In the genomic region with DNA sequence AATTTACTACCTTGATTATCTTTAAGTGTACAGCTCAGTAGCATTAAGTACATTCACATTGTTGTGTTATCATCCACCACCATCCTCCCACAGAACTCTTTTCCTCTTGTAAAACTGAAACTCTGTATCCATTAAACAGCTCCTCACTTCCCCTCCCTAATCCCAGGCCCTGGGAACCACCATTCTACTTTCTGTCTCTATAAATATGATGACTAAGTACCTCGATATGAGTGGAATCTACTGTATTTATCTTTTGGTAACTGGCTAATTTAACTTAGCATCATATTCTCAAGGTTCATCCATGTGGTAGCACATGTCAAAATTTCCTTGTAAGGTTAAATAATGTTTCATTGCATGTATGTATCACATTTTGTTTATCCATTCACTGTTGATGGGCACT, we compare ENCODE assay signal across 19 cellular contexts. TPM values are rescaled to one million over a fixed set of nuclear protein-coding genes. Genes with fewer than 3 reads are reported as not detected.
DNase-seq lines count a peak whose midpoint lies in the region; ATAC-seq, FAIRE-seq and TF ChIP-seq lines count a peak whose summit lies in the region.
"Had no signal": no experiment of that assay in that cellular context is flagged by ENCODE, and none has a peak within 500 bp of the region (broad histone marks: within the 10 kb centered on the region; RNA-seq: fewer than 3 reads in every experiment).

No MANE protein-coding gene starts in this region.

- H3K4me1 Mint-ChIP-seq in activated T-helper 17 cell treated with anti-CD3 and anti-CD28 coated beads, Interleukin-2, amount 50 U/mL, for 72 hours: peaks cover 31% of the 10 kb centered on the region
- H3K4me1 Mint-ChIP-seq: B cell, neural crest cell had no signal

- intact Hi-C loops in thyroid gland (cut with DNase I): no loop called here

- H3K4me1 ChIP-seq in thyroid gland: no peaks in the 10 kb centered on the region
- H3K4me1 ChIP-seq: esophagus squamous epithelium, sigmoid colon had no signal

- H3K9me3 Mint-ChIP-seq in activated T-helper 17 cell treated with anti-CD3 and anti-CD28 coated beads, Interleukin-2, amount 50 U/mL, for 72 hours: no peaks in the 10 kb centered on the region
- H3K9me3 Mint-ChIP-seq: neural crest cell had no signal

- H3K27me3 ChIP-seq in thyroid gland: no peaks in the 10 kb centered on the region
- H3K27me3 ChIP-seq: esophagus squamous epithelium, sigmoid colon had no signal

- TF ChIP-seq CTCF in AG04449 (IDR thresholded peaks at IDR 0.05; ENCODE audit: insufficient read depth, low read length, missing control alignments) (no peak), fibroblast of villous mesenchyme (IDR thresholded peaks at IDR 0.05; ENCODE audit: insufficient read depth, low read depth, low read length) (no peak), thyroid gland (IDR thresholded peaks at IDR 0.05) (no peak), D721Med (IDR thresholded peaks at IDR 0.05; ENCODE audit: insufficient read depth, missing control alignments) (no peak)

- H3K4me3 ChIP-seq in AG04449 (ENCODE audit: low read depth, low read length) (no peak overlapping the region), fibroblast of villous mesenchyme (ENCODE audit: low read depth, low read length) (no peak overlapping the region), thyroid gland (replicated peaks in 1 of 3) (no peak overlapping the region)
- H3K4me3 ChIP-seq: coronary artery, esophagus squamous epithelium, sigmoid colon had no signal

- no peak for FAIRE-seq in D721Med (lab: Jason Lieb, UNC)
- FAIRE-seq: urothelium cell line had no signal

- H3K27ac Mint-ChIP-seq in activated T-helper 17 cell treated with anti-CD3 and anti-CD28 coated beads, Interleukin-2, amount 50 U/mL, for 72 hours: peak overlapping the region; percentile 20
- H3K27ac Mint-ChIP-seq: B cell had no signal

- H3K27ac ChIP-seq in thyroid gland: no peak overlapping the region
- H3K27ac ChIP-seq: coronary artery, esophagus squamous epithelium, sigmoid colon had no signal

- no peak for TF ChIP-seq POLR2A in thyroid gland (IDR thresholded peaks at IDR 0.05)

- POLR2A ChIA-PET in AG04449 (lab: Yijun Ruan, JAX): no interaction called here

- ATAC-seq in activated T-helper 17 cell treated with anti-CD3 and anti-CD28 coated beads, Interleukin-2, amount 50 U/mL, for 72 hours (replicated peaks): no peak
- no peak for ATAC-seq in GM18498 (IDR thresholded peaks at IDR 0.05; ENCODE audit: unreplicated experiment)
- ATAC-seq: stimulated activated effector memory CD8-positive, alpha-beta T cell treated with anti-CD3 and anti-CD28 coated beads, Interleukin-12 subunit alpha, Interleukin-12 subunit beta, amount 100 ng/mL, for 72 hours had no signal

- no peak overlapping the region for H3K4me3 Mint-ChIP-seq in activated T-helper 17 cell treated with anti-CD3 and anti-CD28 coated beads, Interleukin-2, amount 50 U/mL, for 72 hours
- H3K4me3 Mint-ChIP-seq: B cell; neural crest cell; stimulated activated effector memory CD8-positive, alpha-beta T cell treated with anti-CD3 and anti-CD28 coated beads, Interleukin-12 subunit alpha, Interleukin-12 subunit beta, amount 100 ng/mL, for 72 hours had no signal

- no peaks in the 10 kb centered on the region for H3K27me3 Mint-ChIP-seq in activated T-helper 17 cell treated with anti-CD3 and anti-CD28 coated beads, Interleukin-2, amount 50 U/mL, for 72 hours
- H3K27me3 Mint-ChIP-seq: B cell had no signal

- 92 to 93% methylated on average over 1 of the region's 1 CpG for WGBS in thyroid gland, 2 donors

- CTCF ChIA-PET in AG04449 (lab: Yijun Ruan, JAX): interaction anchor here (0.7 kb wide), 1 partner anchor 14 kb away, joined by 3 read pairs; no protein-coding TSS in a partner anchor

- H3K9me3 ChIP-seq in thyroid gland: no peaks in the 10 kb centered on the region
- H3K9me3 ChIP-seq: esophagus squamous epithelium, sigmoid colon had no signal

- no peaks in the 10 kb centered on the region for H3K36me3 Mint-ChIP-seq in activated T-helper 17 cell treated with anti-CD3 and anti-CD28 coated beads, Interleukin-2, amount 50 U/mL, for 72 hours (ENCODE audit: low read depth)
- H3K36me3 Mint-ChIP-seq: stimulated activated effector memory CD8-positive, alpha-beta T cell treated with anti-CD3 and anti-CD28 coated beads, Interleukin-12 subunit alpha, Interleukin-12 subunit beta, amount 100 ng/mL, for 72 hours had no signal

- peak; percentile 24 for DNase-seq in AG04449 (ENCODE audit: low read depth, low spot score)
- DNase-seq in HCEC 1CT: peak; percentile 76
- DNase-seq in fibroblast of villous mesenchyme (ENCODE audit: low read depth): peak; percentile 97
- DNase-seq in thyroid gland: no peak
- DNase-seq in D721Med (ENCODE audit: insufficient read length, low spot score): no peak
- no peak for DNase-seq in NCI-H510A treated with DMSO at 0.1 percent for 48 hours (lab: John Stamatoyannopoulos, UW)
- DNase-seq: activated CD4-positive, CD25-positive, alpha-beta regulatory T cell treated with anti-CD3 and anti-CD28 coated beads, Interleukin-2, amount 50 U/mL, for 72 hours; DMS53; esophagus squamous epithelium; NCI-H82; RPMI8226; sigmoid colon had no signal

- H3K36me3 ChIP-seq in thyroid gland: no peaks in the 10 kb centered on the region
- H3K36me3 ChIP-seq: esophagus squamous epithelium, sigmoid colon had no signal

RNA-seq across cellular contexts. Expression of a gene that starts 49.0 kb away (rescaled TPM):
- total RNA-seq in activated T-helper 17 cell treated with anti-CD3 and anti-CD28 coated beads, Interleukin-2, amount 50 U/mL, for 72 hours: 100 to 1,000 TPM in 1 of 2 donors, 10 to 100 TPM in 1; 71.3 to 101 TPM
- 107 and 108 TPM in 2 replicates for total RNA-seq in fibroblast of villous mesenchyme
- 10 to 100 TPM; 23.3 to 70.0 (median 45.4) TPM for total RNA-seq in thyroid gland

Comparison
In these comparisons a context has a peak if more than half of its experiments do, and no peak if none do; other contexts are left out.
1. DNase-seq: peak in AG04449 (single experiment), HCEC 1CT (single experiment) and fibroblast of villous mesenchyme (single experiment); none in thyroid gland (0 of 2), D721Med (single experiment) and NCI-H510A treated with DMSO at 0.1 percent for 48 hours (single experiment).